8 cellular contexts compared by ENCODE assay signal in genomic region chr5:40680741-40681350, GRCh38. TPM values are rescaled to one million over a fixed set of nuclear protein-coding genes. Genes with fewer than 3 reads are reported as not detected.
DNase-seq lines count a peak whose midpoint lies in the region; ATAC-seq and TF ChIP-seq lines count a peak whose summit lies in the region.

No MANE protein-coding gene starts in this region.

- H3K4me1 ChIP-seq in neutrophil (ENCODE audit: control insufficient read depth in 1 of 2, insufficient read depth in 1 of 2, low read depth in 1 of 2, low read length in 1 of 2), result peaks cover 81 to 83% of the 10 kb centered on the region in 2 experiments

- peaks cover 40% of the 10 kb centered on the region for H3K4me1 Mint-ChIP-seq in activated CD8-positive, alpha-beta T cell treated with anti-CD3 and anti-CD28 coated beads, Interleukin-2, amount 10 ng/mL, durations not matched to agents 7 days and 5 days (ENCODE audit: low read depth)

- H3K36me3 ChIP-seq in neutrophil, result no peaks in the 10 kb centered on the region

- H3K9me3 ChIP-seq in neutrophil, result no peaks in the 10 kb centered on the region

- no peaks in the 10 kb centered on the region for H3K27me3 ChIP-seq in neutrophil

- H3K36me3 Mint-ChIP-seq in activated CD8-positive, alpha-beta T cell treated with anti-CD3 and anti-CD28 coated beads, Interleukin-2, amount 10 ng/mL, durations not matched to agents 7 days and 5 days (ENCODE audit: low read depth), result peaks cover 54% of the 10 kb centered on the region

- H3K4me3 Mint-ChIP-seq in activated CD8-positive, alpha-beta T cell treated with anti-CD3 and anti-CD28 coated beads, Interleukin-2, amount 10 ng/mL, durations not matched to agents 7 days and 5 days, result peak overlapping the region; percentile 82

- no peaks in the 10 kb centered on the region for H3K27me3 Mint-ChIP-seq in activated CD8-positive, alpha-beta T cell treated with anti-CD3 and anti-CD28 coated beads, Interleukin-2, amount 10 ng/mL, durations not matched to agents 7 days and 5 days (ENCODE audit: low read depth)

- no peaks in the 10 kb centered on the region for H3K9me3 Mint-ChIP-seq in activated CD8-positive, alpha-beta T cell treated with anti-CD3 and anti-CD28 coated beads, Interleukin-2, amount 10 ng/mL, durations not matched to agents 7 days and 5 days (ENCODE audit: insufficient read depth)

- CTCF ChIA-PET in activated CD8-positive, alpha-beta T cell treated with anti-CD3 and anti-CD28 coated beads, Interleukin-2, amount 10 ng/mL, durations not matched to agents 7 days and 5 days (lab: Charles Lee), result interaction anchor here (0.6 to 5.0 kb wide), 15 partner anchors 27 to 347 kb away, joined by 3 to 34 read pairs (median 3); no protein-coding TSS in a partner anchor

- peak overlapping the region; percentile 79 to 82 for H3K4me3 ChIP-seq in neutrophil (ENCODE audit: low read depth in 1 of 2, low read length in 1 of 2)

- POLR2A ChIA-PET in activated CD8-positive, alpha-beta T cell treated with anti-CD3 and anti-CD28 coated beads, Interleukin-2, amount 10 ng/mL, durations not matched to agents 7 days and 5 days (lab: Charles Lee), result interaction anchor here (0.7 to 6.6 kb wide), 14 partner anchors 8 to 732 kb away, joined by 3 to 60 read pairs (median 4); partner anchors contain the start of gene RPL37

- ATAC-seq in activated CD4-positive, CD25-positive, alpha-beta regulatory T cell treated with anti-CD3 and anti-CD28 coated beads, Interleukin-2, amount 50 U/mL, for 24 hours, result no peak
- peak; percentile 7 for ATAC-seq in activated CD8-positive, alpha-beta T cell treated with anti-CD3 and anti-CD28 coated beads, Interleukin-2, amount 10 ng/mL, durations not matched to agents 7 days and 5 days

- peak overlapping the region; percentile 87 for H3K27ac ChIP-seq in neutrophil

- peak overlapping the region; percentile 89 for H3K27ac Mint-ChIP-seq in activated CD8-positive, alpha-beta T cell treated with anti-CD3 and anti-CD28 coated beads, Interleukin-2, amount 10 ng/mL, durations not matched to agents 7 days and 5 days

- peak; percentile 50 for DNase-seq in activated CD4-positive, CD25-positive, alpha-beta regulatory T cell treated with anti-CD3 and anti-CD28 coated beads, Interleukin-2, amount 50 U/mL, for 72 hours
- peak; percentile 70 for DNase-seq in activated CD8-positive, alpha-beta T cell treated with anti-CD3 and anti-CD28 coated beads, Interleukin-2, amount 10 ng/mL, durations not matched to agents 7 days and 5 days
- DNase-seq in fibroblast of peridontal ligament (ENCODE audit: extremely low read depth), result peak; percentile 3
- DNase-seq in HUDEP-2 (lab: John Stamatoyannopoulos, UW; ENCODE audit: unreplicated experiment in 76 of 76), result no peak
- DNase-seq in NCI-H82 (lab: John Stamatoyannopoulos, UW), result no peak
- DNase-seq in NCI-H2227 treated with DMSO at 0.1 percent for 48 hours (lab: John Stamatoyannopoulos, UW), result no peak

- no peak for TF ChIP-seq CTCF in neutrophil (IDR thresholded peaks at IDR 0.05)

RNA-seq across cellular contexts. Expression of gene PTGER4, which starts 1.1 kb away (rescaled TPM):
- 10 to 100 TPM; 45.8 to 50.8 TPM for total RNA-seq in activated CD8-positive, alpha-beta T cell treated with anti-CD3 and anti-CD28 coated beads, Interleukin-2, amount 10 ng/mL, durations not matched to agents 7 days and 5 days

Comparison
In these comparisons a context has a peak if more than half of its experiments do, and no peak if none do; other contexts are left out.
1. DNase-seq: peak in activated CD4-positive, CD25-positive, alpha-beta regulatory T cell treated with anti-CD3 and anti-CD28 coated beads, Interleukin-2, amount 50 U/mL, for 72 hours (single experiment), activated CD8-positive, alpha-beta T cell treated with anti-CD3 and anti-CD28 coated beads, Interleukin-2, amount 10 ng/mL, durations not matched to agents 7 days and 5 days (single experiment) and fibroblast of peridontal ligament (single experiment); none in HUDEP-2 (0 of 76), NCI-H82 (single experiment) and NCI-H2227 treated with DMSO at 0.1 percent for 48 hours (single experiment).